In the genomic region with DNA sequence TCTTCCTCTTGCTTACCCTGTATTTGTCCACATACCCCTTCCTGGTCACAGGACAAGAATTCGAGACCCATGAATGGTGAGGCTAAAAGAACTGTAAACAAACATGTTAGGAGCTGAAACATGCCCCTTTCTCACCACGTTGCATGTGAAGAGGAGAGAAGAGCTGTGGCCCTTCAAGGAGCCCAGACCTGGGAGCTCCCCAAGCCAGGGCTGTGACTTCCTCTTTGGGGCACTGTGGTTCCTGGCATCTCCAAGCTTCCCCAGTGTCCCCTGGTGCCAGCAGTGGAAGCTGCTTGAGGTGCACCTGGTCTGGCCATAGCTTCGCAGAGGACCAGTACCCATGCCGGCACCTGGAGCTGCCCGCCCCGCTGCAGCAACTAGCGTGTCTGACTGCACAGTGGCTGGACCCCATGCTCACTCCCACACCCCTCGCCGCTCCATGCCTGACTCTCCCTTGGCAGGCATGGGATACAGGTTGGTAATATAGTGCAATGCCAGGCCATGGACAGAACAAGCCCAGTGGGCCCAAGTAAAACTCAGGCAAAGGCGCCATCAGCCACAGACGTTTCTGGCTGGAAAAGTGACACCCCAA, we compare ENCODE assay signal across 1 cellular context.
TF ChIP-seq lines count a peak whose summit lies in the region.

No MANE protein-coding gene starts in this region.

TF ChIP-seq in GM23338, 12 proteins besides CTCF, POLR2A, EP300 and RAD21:
- TF ChIP-seq, protein P1, sequence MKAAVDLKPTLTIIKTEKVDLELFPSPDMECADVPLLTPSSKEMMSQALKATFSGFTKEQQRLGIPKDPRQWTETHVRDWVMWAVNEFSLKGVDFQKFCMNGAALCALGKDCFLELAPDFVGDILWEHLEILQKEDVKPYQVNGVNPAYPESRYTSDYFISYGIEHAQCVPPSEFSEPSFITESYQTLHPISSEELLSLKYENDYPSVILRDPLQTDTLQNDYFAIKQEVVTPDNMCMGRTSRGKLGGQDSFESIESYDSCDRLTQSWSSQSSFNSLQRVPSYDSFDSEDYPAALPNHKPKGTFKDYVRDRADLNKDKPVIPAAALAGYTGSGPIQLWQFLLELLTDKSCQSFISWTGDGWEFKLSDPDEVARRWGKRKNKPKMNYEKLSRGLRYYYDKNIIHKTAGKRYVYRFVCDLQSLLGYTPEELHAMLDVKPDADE (IDR thresholded peaks at IDR 0.05) = no peak
- no peak for TF ChIP-seq EZH2phosphoT487 (IDR thresholded peaks at IDR 0.05; ENCODE audit: unreplicated experiment)
- TF ChIP-seq, protein P2, sequence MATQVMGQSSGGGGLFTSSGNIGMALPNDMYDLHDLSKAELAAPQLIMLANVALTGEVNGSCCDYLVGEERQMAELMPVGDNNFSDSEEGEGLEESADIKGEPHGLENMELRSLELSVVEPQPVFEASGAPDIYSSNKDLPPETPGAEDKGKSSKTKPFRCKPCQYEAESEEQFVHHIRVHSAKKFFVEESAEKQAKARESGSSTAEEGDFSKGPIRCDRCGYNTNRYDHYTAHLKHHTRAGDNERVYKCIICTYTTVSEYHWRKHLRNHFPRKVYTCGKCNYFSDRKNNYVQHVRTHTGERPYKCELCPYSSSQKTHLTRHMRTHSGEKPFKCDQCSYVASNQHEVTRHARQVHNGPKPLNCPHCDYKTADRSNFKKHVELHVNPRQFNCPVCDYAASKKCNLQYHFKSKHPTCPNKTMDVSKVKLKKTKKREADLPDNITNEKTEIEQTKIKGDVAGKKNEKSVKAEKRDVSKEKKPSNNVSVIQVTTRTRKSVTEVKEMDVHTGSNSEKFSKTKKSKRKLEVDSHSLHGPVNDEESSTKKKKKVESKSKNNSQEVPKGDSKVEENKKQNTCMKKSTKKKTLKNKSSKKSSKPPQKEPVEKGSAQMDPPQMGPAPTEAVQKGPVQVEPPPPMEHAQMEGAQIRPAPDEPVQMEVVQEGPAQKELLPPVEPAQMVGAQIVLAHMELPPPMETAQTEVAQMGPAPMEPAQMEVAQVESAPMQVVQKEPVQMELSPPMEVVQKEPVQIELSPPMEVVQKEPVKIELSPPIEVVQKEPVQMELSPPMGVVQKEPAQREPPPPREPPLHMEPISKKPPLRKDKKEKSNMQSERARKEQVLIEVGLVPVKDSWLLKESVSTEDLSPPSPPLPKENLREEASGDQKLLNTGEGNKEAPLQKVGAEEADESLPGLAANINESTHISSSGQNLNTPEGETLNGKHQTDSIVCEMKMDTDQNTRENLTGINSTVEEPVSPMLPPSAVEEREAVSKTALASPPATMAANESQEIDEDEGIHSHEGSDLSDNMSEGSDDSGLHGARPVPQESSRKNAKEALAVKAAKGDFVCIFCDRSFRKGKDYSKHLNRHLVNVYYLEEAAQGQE (IDR thresholded peaks at IDR 0.05; ENCODE audit: unreplicated experiment) = no peak
- TF ChIP-seq ZNF114 (CRISPR knock-in tag; IDR thresholded peaks at IDR 0.05) = no peak
- TF ChIP-seq EZH2 (IDR thresholded peaks at IDR 0.05; ENCODE audit: low read depth, unreplicated experiment) = no peak
- no peak for TF ChIP-seq JUNB (IDR thresholded peaks at IDR 0.05; ENCODE audit: unreplicated experiment)
- TF ChIP-seq ZNF331 (CRISPR knock-in tag; IDR thresholded peaks at IDR 0.05; ENCODE audit: low read depth) = no peak
- TF ChIP-seq STAT1 (IDR thresholded peaks at IDR 0.05; ENCODE audit: unreplicated experiment) = no peak
- TF ChIP-seq CREB1 (CRISPR knock-in tag; IDR thresholded peaks at IDR 0.05; ENCODE audit: low read depth) = no peak
- no peak for TF ChIP-seq POLR2AphosphoS5 (IDR thresholded peaks at IDR 0.05; ENCODE audit: low read depth)
- TF ChIP-seq, protein P3, sequence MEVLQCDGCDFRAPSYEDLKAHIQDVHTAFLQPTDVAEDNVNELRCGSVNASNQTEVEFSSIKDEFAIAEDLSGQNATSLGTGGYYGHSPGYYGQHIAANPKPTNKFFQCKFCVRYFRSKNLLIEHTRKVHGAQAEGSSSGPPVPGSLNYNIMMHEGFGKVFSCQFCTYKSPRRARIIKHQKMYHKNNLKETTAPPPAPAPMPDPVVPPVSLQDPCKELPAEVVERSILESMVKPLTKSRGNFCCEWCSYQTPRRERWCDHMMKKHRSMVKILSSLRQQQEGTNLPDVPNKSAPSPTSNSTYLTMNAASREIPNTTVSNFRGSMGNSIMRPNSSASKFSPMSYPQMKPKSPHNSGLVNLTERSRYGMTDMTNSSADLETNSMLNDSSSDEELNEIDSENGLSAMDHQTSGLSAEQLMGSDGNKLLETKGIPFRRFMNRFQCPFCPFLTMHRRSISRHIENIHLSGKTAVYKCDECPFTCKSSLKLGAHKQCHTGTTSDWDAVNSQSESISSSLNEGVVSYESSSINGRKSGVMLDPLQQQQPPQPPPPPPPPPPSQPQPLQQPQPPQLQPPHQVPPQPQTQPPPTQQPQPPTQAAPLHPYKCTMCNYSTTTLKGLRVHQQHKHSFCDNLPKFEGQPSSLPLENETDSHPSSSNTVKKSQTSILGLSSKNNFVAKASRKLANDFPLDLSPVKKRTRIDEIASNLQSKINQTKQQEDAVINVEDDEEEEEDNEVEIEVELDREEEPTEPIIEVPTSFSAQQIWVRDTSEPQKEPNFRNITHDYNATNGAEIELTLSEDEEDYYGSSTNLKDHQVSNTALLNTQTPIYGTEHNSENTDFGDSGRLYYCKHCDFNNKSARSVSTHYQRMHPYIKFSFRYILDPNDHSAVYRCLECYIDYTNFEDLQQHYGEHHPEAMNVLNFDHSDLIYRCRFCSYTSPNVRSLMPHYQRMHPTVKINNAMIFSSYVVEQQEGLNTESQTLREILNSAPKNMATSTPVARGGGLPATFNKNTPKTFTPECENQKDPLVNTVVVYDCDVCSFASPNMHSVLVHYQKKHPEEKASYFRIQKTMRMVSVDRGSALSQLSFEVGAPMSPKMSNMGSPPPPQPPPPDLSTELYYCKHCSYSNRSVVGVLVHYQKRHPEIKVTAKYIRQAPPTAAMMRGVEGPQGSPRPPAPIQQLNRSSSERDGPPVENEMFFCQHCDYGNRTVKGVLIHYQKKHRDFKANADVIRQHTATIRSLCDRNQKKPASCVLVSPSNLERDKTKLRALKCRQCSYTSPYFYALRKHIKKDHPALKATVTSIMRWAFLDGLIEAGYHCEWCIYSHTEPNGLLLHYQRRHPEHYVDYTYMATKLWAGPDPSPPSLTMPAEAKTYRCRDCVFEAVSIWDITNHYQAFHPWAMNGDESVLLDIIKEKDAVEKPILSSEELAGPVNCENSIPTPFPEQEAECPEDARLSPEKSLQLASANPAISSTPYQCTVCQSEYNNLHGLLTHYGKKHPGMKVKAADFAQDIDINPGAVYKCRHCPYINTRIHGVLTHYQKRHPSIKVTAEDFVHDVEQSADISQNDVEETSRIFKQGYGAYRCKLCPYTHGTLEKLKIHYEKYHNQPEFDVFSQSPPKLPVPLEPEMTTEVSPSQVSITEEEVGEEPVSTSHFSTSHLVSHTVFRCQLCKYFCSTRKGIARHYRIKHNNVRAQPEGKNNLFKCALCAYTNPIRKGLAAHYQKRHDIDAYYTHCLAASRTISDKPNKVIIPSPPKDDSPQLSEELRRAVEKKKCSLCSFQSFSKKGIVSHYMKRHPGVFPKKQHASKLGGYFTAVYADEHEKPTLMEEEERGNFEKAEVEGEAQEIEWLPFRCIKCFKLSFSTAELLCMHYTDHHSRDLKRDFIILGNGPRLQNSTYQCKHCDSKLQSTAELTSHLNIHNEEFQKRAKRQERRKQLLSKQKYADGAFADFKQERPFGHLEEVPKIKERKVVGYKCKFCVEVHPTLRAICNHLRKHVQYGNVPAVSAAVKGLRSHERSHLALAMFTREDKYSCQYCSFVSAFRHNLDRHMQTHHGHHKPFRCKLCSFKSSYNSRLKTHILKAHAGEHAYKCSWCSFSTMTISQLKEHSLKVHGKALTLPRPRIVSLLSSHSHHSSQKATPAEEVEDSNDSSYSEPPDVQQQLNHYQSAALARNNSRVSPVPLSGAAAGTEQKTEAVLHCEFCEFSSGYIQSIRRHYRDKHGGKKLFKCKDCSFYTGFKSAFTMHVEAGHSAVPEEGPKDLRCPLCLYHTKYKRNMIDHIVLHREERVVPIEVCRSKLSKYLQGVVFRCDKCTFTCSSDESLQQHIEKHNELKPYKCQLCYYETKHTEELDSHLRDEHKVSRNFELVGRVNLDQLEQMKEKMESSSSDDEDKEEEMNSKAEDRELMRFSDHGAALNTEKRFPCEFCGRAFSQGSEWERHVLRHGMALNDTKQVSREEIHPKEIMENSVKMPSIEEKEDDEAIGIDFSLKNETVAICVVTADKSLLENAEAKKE (CRISPR knock-in tag; IDR thresholded peaks at IDR 0.05) = no peak
- no peak for TF ChIP-seq NANOG (IDR thresholded peaks at IDR 0.05; ENCODE audit: borderline replicate concordance)
